28 cellular contexts compared by ENCODE assay signal in the genomic region with DNA sequence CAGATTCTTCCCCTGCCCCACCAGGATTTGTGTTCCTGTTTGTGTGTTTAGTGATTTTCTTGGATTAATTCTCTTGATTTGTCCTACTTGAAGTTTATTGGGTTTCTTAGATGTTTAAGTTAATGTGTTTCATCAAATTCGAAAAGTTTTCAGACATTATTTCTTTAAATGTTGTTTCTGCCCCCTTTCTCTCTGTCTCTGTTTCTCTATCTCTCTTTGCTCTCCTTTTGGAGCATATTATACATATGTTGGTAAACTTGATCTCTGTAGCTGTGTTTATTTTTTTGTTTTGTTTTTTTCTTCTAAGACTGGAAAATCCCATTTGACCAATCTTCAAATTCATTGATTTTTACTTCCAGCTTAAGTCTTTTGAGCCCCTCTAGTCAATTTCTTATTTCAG.
"Had no signal": no experiment of that assay in that cellular context is flagged by ENCODE, and none has a peak within 500 bp of the region (broad histone marks: within the 10 kb centered on the region; RNA-seq: fewer than 3 reads in every experiment).

No MANE protein-coding gene starts in this region.

- H3K4me1 ChIP-seq: colonic mucosa, esophagus muscularis mucosa, esophagus squamous epithelium, foreskin keratinocyte, gastrocnemius medialis, gastroesophageal sphincter, heart left ventricle, heart right ventricle had no signal

- H3K36me3 ChIP-seq: colonic mucosa had no signal

- H3K27ac Mint-ChIP-seq: dendritic cell treated with granulocyte-macrophage colony-stimulating factor and Interleukin-4, amounts not matched to agents 40 ng/mL and 50 ng/mL, for 4 days; effector memory CD8-positive, alpha-beta T cell had no signal

- H3K27ac ChIP-seq: colonic mucosa, coronary artery, dorsolateral prefrontal cortex, epithelial cell of prostate, esophagus muscularis mucosa, esophagus squamous epithelium, foreskin keratinocyte, gastrocnemius medialis, gastroesophageal sphincter, heart left ventricle, heart right ventricle, hepatocyte had no signal

- H3K4me3 ChIP-seq: colonic mucosa, coronary artery, dorsolateral prefrontal cortex, esophagus muscularis mucosa, esophagus squamous epithelium, gastrocnemius medialis, gastroesophageal sphincter, heart left ventricle, heart right ventricle, hepatocyte had no signal

- H3K27me3 Mint-ChIP-seq: dendritic cell treated with granulocyte-macrophage colony-stimulating factor and Interleukin-4, amounts not matched to agents 40 ng/mL and 50 ng/mL, for 4 days; effector memory CD8-positive, alpha-beta T cell had no signal

- H3K79me2 ChIP-seq: hepatocyte had no signal

- H3K4me2 ChIP-seq: hepatocyte had no signal

- H3K27me3 ChIP-seq: colonic mucosa, dorsolateral prefrontal cortex, esophagus muscularis mucosa, esophagus squamous epithelium, foreskin keratinocyte, gastrocnemius medialis, gastroesophageal sphincter, heart left ventricle, heart right ventricle, hepatocyte had no signal

- ATAC-seq: effector memory CD8-positive, alpha-beta T cell; esophagus mucosa; foreskin keratinocyte; gastrocnemius medialis; gastroesophageal sphincter; heart left ventricle; heart right ventricle had no signal

- DNase-seq: colonic mucosa; cortex of kidney; dermis blood vessel endothelial cell; dorsolateral prefrontal cortex; effector CD4-positive, alpha-beta T cell; effector CD8-positive, alpha-beta T cell; effector memory CD4-positive, alpha-beta T cell; effector memory CD8-positive, alpha-beta T cell; erythroblast; esophagus squamous epithelium; foreskin fibroblast; foreskin keratinocyte; foreskin melanocyte; gastrocnemius medialis; glutamatergic neuron; head of caudate nucleus; heart left ventricle; heart right ventricle; hippocampal formation had no signal

- H3K4me3 Mint-ChIP-seq: dendritic cell treated with granulocyte-macrophage colony-stimulating factor and Interleukin-4, amounts not matched to agents 40 ng/mL and 50 ng/mL, for 4 days; effector memory CD8-positive, alpha-beta T cell had no signal

- H3K9me3 ChIP-seq: colonic mucosa, esophagus muscularis mucosa, esophagus squamous epithelium, gastrocnemius medialis had no signal

- H2AFZ ChIP-seq: hepatocyte had no signal

- FAIRE-seq: endometrium, endothelial cell of umbilical vein had no signal
